ENCODE assay signal across 20 cellular contexts in genomic region chr22:47740109-47740805, GRCh38.
A peak's percentile ranks its signal among the peaks of the same experiment; 100 is the strongest.
DNase-seq lines count a peak whose midpoint lies in the region; ATAC-seq and TF ChIP-seq lines count a peak whose summit lies in the region.
"Had no signal": no experiment of that assay in that cellular context is flagged by ENCODE, and none has a peak within 500 bp of the region (broad histone marks: within the 10 kb centered on the region; RNA-seq: fewer than 3 reads in every experiment).

No MANE protein-coding gene starts in this region.

- H3K36me3 ChIP-seq in BLaER1: no peaks in the 10 kb centered on the region
- no peaks in the 10 kb centered on the region for H3K36me3 ChIP-seq in esophagus muscularis mucosa
- no peaks in the 10 kb centered on the region for H3K36me3 ChIP-seq in mesendoderm (ENCODE audit: control insufficient read depth, insufficient read depth, low read length)
- H3K36me3 ChIP-seq in upper lobe of right lung: no peaks in the 10 kb centered on the region
- no peaks in the 10 kb centered on the region for H3K36me3 ChIP-seq in PC-9 (ENCODE audit: low read depth)
- no peaks in the 10 kb centered on the region for H3K36me3 ChIP-seq in lower lobe of right lung

- TF ChIP-seq POLR2A in esophagus muscularis mucosa (IDR thresholded peaks at IDR 0.05; ENCODE audit: low read depth): no peak

- no peaks in the 10 kb centered on the region for H3K79me1 ChIP-seq in mesendoderm (ENCODE audit: low read length)

- TF ChIP-seq EP300 in esophagus muscularis mucosa (IDR thresholded peaks at IDR 0.05): no peak

- 90% methylated on average over 8 of the region's 10 CpGs for WGBS in esophagus muscularis mucosa
- WGBS in mesendoderm (ENCODE audit: extremely low coverage, insufficient coverage, low lambda C conversion rate): no CpG with 5 or more reads among the region's 10 CpGs

- H3K27ac ChIP-seq in BLaER1 (no peak overlapping the region), esophagus muscularis mucosa (replicated peaks in 1 of 4) (no peak overlapping the region), mesendoderm (ENCODE audit: low read depth, low read length) (no peak overlapping the region), upper lobe of right lung (no peak overlapping the region), PC-9 (no peak overlapping the region), lower lobe of right lung (no peak overlapping the region)
- H3K27ac ChIP-seq: A549, C4-2B had no signal

- H3K4me1 ChIP-seq in BLaER1 (peaks cover 21% of the 10 kb centered on the region), esophagus muscularis mucosa (no peaks in the 10 kb centered on the region), mesendoderm (ENCODE audit: control insufficient read depth, low read depth, low read length) (peaks cover 6% of the 10 kb centered on the region), upper lobe of right lung (no peaks in the 10 kb centered on the region), PC-9 (replicated peaks; ENCODE audit: insufficient read depth) (peaks cover 28% of the 10 kb centered on the region), lower lobe of right lung (no peaks in the 10 kb centered on the region)
- H3K4me1 ChIP-seq: A549, Caco-2 had no signal

- H2BK15ac ChIP-seq in mesendoderm (replicated peaks; ENCODE audit: low read depth): no peak overlapping the region

- H3K9me3 ChIP-seq in BLaER1 (no peaks in the 10 kb centered on the region), esophagus muscularis mucosa (no peaks in the 10 kb centered on the region), upper lobe of right lung (no peaks in the 10 kb centered on the region), PC-9 (ENCODE audit: insufficient read depth, low read depth) (no peaks in the 10 kb centered on the region), lower lobe of right lung (no peaks in the 10 kb centered on the region)
- H3K9me3 ChIP-seq: A549, Caco-2 had no signal

- no peak overlapping the region for H3K9ac ChIP-seq in BLaER1
- H3K9ac ChIP-seq in mesendoderm (ENCODE audit: low read length): no peak overlapping the region

- no peaks in the 10 kb centered on the region for H3K27me3 ChIP-seq in BLaER1
- peaks cover 0 to 35% (median 0%) of the 10 kb centered on the region in 4 donors for H3K27me3 ChIP-seq in esophagus muscularis mucosa
- H3K27me3 ChIP-seq in mesendoderm (ENCODE audit: insufficient read depth, low read length, poor library complexity): no peaks in the 10 kb centered on the region
- peaks cover 16% of the 10 kb centered on the region for H3K27me3 ChIP-seq in upper lobe of right lung
- H3K27me3 ChIP-seq in PC-9 (ENCODE audit: insufficient read depth, low read depth): no peaks in the 10 kb centered on the region
- peaks cover 10% of the 10 kb centered on the region for H3K27me3 ChIP-seq in lower lobe of right lung (ENCODE audit: low read depth)

- peaks cover 19% of the 10 kb centered on the region for H3F3A ChIP-seq in PC-9 (ENCODE audit: insufficient read depth, low read depth)

- no peak overlapping the region for H2BK5ac ChIP-seq in mesendoderm (ENCODE audit: low read length)

- H2AFZ ChIP-seq in PC-9: no peak overlapping the region

- peak overlapping the region; percentile 41 for H3K4ac ChIP-seq in mesendoderm (ENCODE audit: low read depth, low read length)

- intact Hi-C loops in esophagus muscularis mucosa (cut with DNase I): no loop called here
- intact Hi-C loops in upper lobe of right lung (cut with DNase I): no loop called here
- intact Hi-C loops in PC-9 (cut with micrococcal nuclease; ENCODE audit: unreplicated experiment): no loop called here
- intact Hi-C loops in lower lobe of right lung (cut with DNase I): no loop called here

- ATAC-seq in upper lobe of right lung: peak; percentile 16
- ATAC-seq in lower lobe of right lung: no peak
- ATAC-seq: A549; CD8-positive, alpha-beta T cell had no signal

- H3K18ac ChIP-seq in mesendoderm (ENCODE audit: low read length): peak overlapping the region; percentile 19

- H4K20me1 ChIP-seq in BLaER1 (no peaks in the 10 kb centered on the region), PC-9 (ENCODE audit: insufficient read depth) (no peaks in the 10 kb centered on the region; the same call in none of the 2 replicates)

- no peak overlapping the region for H4K8ac ChIP-seq in mesendoderm (ENCODE audit: low read depth, low read length)

- DNase-seq in esophagus muscularis mucosa (ENCODE audit: extremely low spot score): peak; percentile 89
- peak; percentile 25 for DNase-seq in mesendoderm
- DNase-seq in upper lobe of right lung: no peak
- DNase-seq in PC-9: no peak
- no peak for DNase-seq in lower lobe of right lung
- no peak for DNase-seq in ureter (ENCODE audit: low spot score)
- DNase-seq: 8988T; ACHN; AML-193; Caco-2; CD4-positive, CD25-positive, alpha-beta regulatory T cell; CD8-positive, alpha-beta T cell; DMS153; DND-41; GOT3; H7; HCEC 1CT had no signal

- POLR2A ChIA-PET in PC-9 (lab: Charles Lee; ENCODE audit: unreplicated experiment): no interaction called here

- TF ChIP-seq CTCF in esophagus muscularis mucosa (IDR thresholded peaks at IDR 0.05): no peak
- TF ChIP-seq CTCF in upper lobe of right lung (IDR thresholded peaks at IDR 0.05): no peak
- no peak for TF ChIP-seq CTCF in PC-9 (conservative IDR thresholded peaks at IDR 0.05)
- no peak for TF ChIP-seq CTCF in lower lobe of right lung (IDR thresholded peaks at IDR 0.05)

- no peaks in the 10 kb centered on the region for H3K9me2 ChIP-seq in PC-9 (ENCODE audit: insufficient read depth)

- CTCF ChIA-PET in PC-9 (lab: Charles Lee): no interaction called here

- peak overlapping the region; percentile 84 for H2AK5ac ChIP-seq in mesendoderm (ENCODE audit: low read length)

- no peak overlapping the region for H3K4me3 ChIP-seq in BLaER1
- no peak overlapping the region for H3K4me3 ChIP-seq in esophagus muscularis mucosa
- H3K4me3 ChIP-seq in mesendoderm (ENCODE audit: low read length): no peak overlapping the region
- no peak overlapping the region for H3K4me3 ChIP-seq in upper lobe of right lung
- H3K4me3 ChIP-seq in PC-9: no peak overlapping the region
- no peak overlapping the region for H3K4me3 ChIP-seq in lower lobe of right lung
- H3K4me3 ChIP-seq: A549 had no signal

- BruUV-seq in PC-9 (replicated peaks; lab: Mats Ljungman, UMichigan): no TSS peak

- H3K4me2 ChIP-seq in BLaER1 (peak overlapping the region; percentile 43; the same call in 1 of the 2 replicates), mesendoderm (ENCODE audit: low read length) (no peak overlapping the region), PC-9 (no peak overlapping the region)
- H3K4me2 ChIP-seq: A549 had no signal

- H2BK120ac ChIP-seq in mesendoderm (ENCODE audit: low read depth, low read length): no peak overlapping the region

- H3K79me2 ChIP-seq in mesendoderm (ENCODE audit: control insufficient read depth, insufficient read depth, low read length): no peaks in the 10 kb centered on the region
- no peaks in the 10 kb centered on the region for H3K79me2 ChIP-seq in PC-9 (ENCODE audit: low read depth)

- H3K56ac ChIP-seq in mesendoderm (ENCODE audit: low read length): peak overlapping the region; percentile 62

- no peak overlapping the region for H3K23ac ChIP-seq in mesendoderm (ENCODE audit: low read length)

- H4K5ac ChIP-seq in mesendoderm (ENCODE audit: low read length): peak overlapping the region; percentile 57

Comparison
In these comparisons a context has a peak if more than half of its experiments do, and no peak if none do; other contexts are left out.
1. DNase-seq: peak in esophagus muscularis mucosa (single experiment) and mesendoderm (single experiment); none in upper lobe of right lung (single experiment), PC-9 (0 of 2), lower lobe of right lung (single experiment) and ureter (single experiment).